Comparison of ENCODE assay signal across 8 cellular contexts in the genomic region with DNA sequence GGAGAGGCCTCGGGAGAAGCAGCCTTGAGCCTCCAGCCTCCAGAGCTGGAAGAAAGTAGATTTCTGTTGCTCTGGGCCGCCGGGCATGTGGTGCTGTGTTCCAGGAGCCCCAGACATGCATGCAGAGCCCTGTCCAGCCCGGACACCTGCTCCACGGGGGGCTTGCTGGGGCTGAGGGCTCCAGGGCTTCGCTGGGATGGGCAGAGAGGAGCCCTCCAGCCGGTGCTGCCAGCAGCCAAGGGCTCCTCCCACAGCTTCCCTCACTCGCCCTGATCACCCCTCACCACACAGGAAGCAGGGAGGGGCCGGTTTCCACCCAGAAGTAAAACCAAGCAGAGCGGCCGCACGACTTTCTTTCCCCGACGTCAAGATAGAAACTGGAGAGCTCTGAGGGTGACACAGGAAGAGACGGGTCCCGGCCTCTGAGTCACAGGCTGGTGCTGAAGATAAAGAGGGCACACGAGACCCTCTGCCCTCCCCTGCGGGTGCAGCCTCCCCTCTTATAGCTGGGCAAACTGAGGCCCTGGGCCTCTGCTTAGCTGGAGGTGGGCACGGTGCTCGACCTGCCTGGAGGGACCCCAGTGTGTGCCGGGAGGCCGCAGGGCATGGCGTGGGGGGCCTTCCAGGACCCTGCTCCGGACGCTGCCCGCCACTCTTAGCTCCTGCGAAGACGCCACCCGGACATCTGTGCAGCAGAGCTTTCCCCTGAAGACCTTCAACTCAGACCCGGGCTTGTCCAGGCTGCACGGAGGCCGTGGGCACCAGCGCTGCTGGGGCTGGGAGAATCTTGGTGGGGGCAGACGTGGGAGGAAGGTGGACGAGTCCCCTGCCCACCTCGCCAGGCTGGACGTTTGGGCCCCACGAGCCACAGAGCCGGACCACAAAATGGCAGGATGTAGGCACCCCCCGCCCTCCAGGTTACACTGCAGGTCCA. TPM values are rescaled to one million over a fixed set of nuclear protein-coding genes. Genes with fewer than 3 reads are reported as not detected.
DNase-seq lines count a peak whose midpoint lies in the region; ATAC-seq and TF ChIP-seq lines count a peak whose summit lies in the region.

No MANE protein-coding gene starts in this region.

- no peak overlapping the region for H2BK5ac ChIP-seq in trophoblast cell (ENCODE audit: low read depth, low read length, poor library complexity)

- peak; percentile 69 for ATAC-seq in activated CD8-positive, alpha-beta T cell treated with anti-CD3 and anti-CD28 coated beads for 36 hours

- no peak overlapping the region for H3K9ac ChIP-seq in trophoblast cell (ENCODE audit: low read length)

- H3K4me2 ChIP-seq in trophoblast cell (ENCODE audit: low read length): no peak overlapping the region

- H3K4me1 ChIP-seq in esophagus muscularis mucosa (peaks cover 13 to 61% (median 48%) of the 10 kb centered on the region in 4 donors), trophoblast cell (ENCODE audit: control insufficient read depth in 1 of 2, insufficient read depth in 2 of 2, low read length in 2 of 2) (peaks cover 2 to 6% of the 10 kb centered on the region in 2 experiments), urinary bladder (ENCODE audit: insufficient read depth) (no peaks in the 10 kb centered on the region)

- H4K12ac ChIP-seq in trophoblast cell (ENCODE audit: low read depth, low read length): no peak overlapping the region

- 57% methylated on average over 28 of the region's 40 CpGs for WGBS in esophagus muscularis mucosa
- no CpG with 5 or more reads among the region's 40 CpGs for WGBS in trophoblast cell (ENCODE audit: extremely low coverage, insufficient coverage, insufficient read length)
- 60% methylated on average over 40 of the region's 40 CpGs for WGBS in urinary bladder

- peak overlapping the region; percentile 7 for H4K91ac ChIP-seq in trophoblast cell (ENCODE audit: low read depth, low read length)

- H2BK12ac ChIP-seq in trophoblast cell (ENCODE audit: low read length): no peak overlapping the region

- H4K8ac ChIP-seq in trophoblast cell (ENCODE audit: low read depth, low read length): no peak overlapping the region

- peak overlapping the region; percentile 77 for H3K4me3 Mint-ChIP-seq in activated CD8-positive, alpha-beta T cell treated with anti-CD3 and anti-CD28 coated beads for 36 hours

- no peak overlapping the region for H3K18ac ChIP-seq in trophoblast cell (ENCODE audit: low read length)

- H3K79me1 ChIP-seq in trophoblast cell (ENCODE audit: low read length): no peaks in the 10 kb centered on the region

- no peak overlapping the region for H3K14ac ChIP-seq in trophoblast cell (ENCODE audit: low read length)

- no peak overlapping the region for H2AK5ac ChIP-seq in trophoblast cell (ENCODE audit: low read length)

- H3K27ac ChIP-seq in esophagus muscularis mucosa (replicated peaks in 1 of 4): peak overlapping the region; percentile 39 to 63 (median 50)
- no peak overlapping the region for H3K27ac ChIP-seq in trophoblast cell (ENCODE audit: low read depth, low read length)
- H3K27ac ChIP-seq in urinary bladder (ENCODE audit: low read depth): peak overlapping the region; percentile 11

- H3K27ac Mint-ChIP-seq in activated CD8-positive, alpha-beta T cell treated with anti-CD3 and anti-CD28 coated beads for 36 hours: peak overlapping the region; percentile 97

- TF ChIP-seq POLR2A in esophagus muscularis mucosa (IDR thresholded peaks at IDR 0.05; ENCODE audit: low read depth): no peak

- H3K36me3 ChIP-seq in esophagus muscularis mucosa: peaks cover 0 to 38% (median 11%) of the 10 kb centered on the region in 4 donors
- H3K36me3 ChIP-seq in trophoblast cell (ENCODE audit: control insufficient read depth in 1 of 2, insufficient read depth in 2 of 2, low read length in 2 of 2): no peaks in the 10 kb centered on the region
- no peaks in the 10 kb centered on the region for H3K36me3 ChIP-seq in urinary bladder (ENCODE audit: insufficient read depth)

- intact Hi-C loops in activated CD8-positive, alpha-beta T cell treated with anti-CD3 and anti-CD28 coated beads for 36 hours (cut with micrococcal nuclease): no loop called here
- intact Hi-C loops in esophagus muscularis mucosa (cut with DNase I): no loop called here

- H3K27me3 ChIP-seq in esophagus muscularis mucosa: no peaks in the 10 kb centered on the region
- no peaks in the 10 kb centered on the region for H3K27me3 ChIP-seq in trophoblast cell (ENCODE audit: insufficient read depth, low read length)

- H3K36me3 Mint-ChIP-seq in activated CD8-positive, alpha-beta T cell treated with anti-CD3 and anti-CD28 coated beads for 36 hours (ENCODE audit: low read depth): peaks cover 7% of the 10 kb centered on the region

- no peak overlapping the region for H2BK120ac ChIP-seq in trophoblast cell (ENCODE audit: insufficient read depth, low read length, poor library complexity)

- no peaks in the 10 kb centered on the region for H3K27me3 Mint-ChIP-seq in activated CD8-positive, alpha-beta T cell treated with anti-CD3 and anti-CD28 coated beads for 36 hours

- CTCF ChIA-PET in activated CD8-positive, alpha-beta T cell treated with anti-CD3 and anti-CD28 coated beads for 36 hours (lab: Charles Lee): interaction anchor here (0.8 to 1.6 kb wide), 4 partner anchors 14 to 247 kb away, joined by 3 to 10 read pairs (median 4); no protein-coding TSS in a partner anchor

- TF ChIP-seq CTCF in GM13976 (IDR thresholded peaks at IDR 0.05; ENCODE audit: borderline replicate concordance, control extremely low read depth, extremely low read depth, insufficient read depth, missing control alignments): no peak
- no peak for TF ChIP-seq CTCF in activated CD8-positive, alpha-beta T cell treated with anti-CD3 and anti-CD28 coated beads for 36 hours (IDR thresholded peaks at IDR 0.05)
- no peak for TF ChIP-seq CTCF in esophagus muscularis mucosa (IDR thresholded peaks at IDR 0.05)

- H3K23ac ChIP-seq in trophoblast cell (ENCODE audit: low read length): no peak overlapping the region

- DNase-seq in GM13976 (ENCODE audit: low spot score) (peak; percentile 91), H4 (ENCODE audit: low spot score) (peak; percentile 96), NAMALWA (ENCODE audit: low spot score) (peak; percentile 89), esophagus muscularis mucosa (ENCODE audit: extremely low spot score) (peak; percentile 94), trophoblast cell (peak in 1 of 2 donors; percentile 48), dedifferentiated amniotic fluid mesenchymal stem cell (ENCODE audit: extremely low spot score) (no peak)
- DNase-seq in activated CD8-positive, alpha-beta T cell treated with anti-CD3 and anti-CD28 coated beads for 36 hours: peak; percentile 99

- no peak for TF ChIP-seq EP300 in esophagus muscularis mucosa (IDR thresholded peaks at IDR 0.05)

- H3K4me3 ChIP-seq in esophagus muscularis mucosa: peak overlapping the region; percentile 10 to 20 (median 18)
- no peak overlapping the region for H3K4me3 ChIP-seq in trophoblast cell (ENCODE audit: low read depth, low read length)
- no peak overlapping the region for H3K4me3 ChIP-seq in urinary bladder (ENCODE audit: low read depth, low read length)

- peak overlapping the region; percentile 8 for H2AFZ ChIP-seq in trophoblast cell (ENCODE audit: insufficient read depth, low read length, poor library complexity)

- no peak overlapping the region for H3K4ac ChIP-seq in trophoblast cell (ENCODE audit: low read depth, low read length)

- H3K4me1 Mint-ChIP-seq in activated CD8-positive, alpha-beta T cell treated with anti-CD3 and anti-CD28 coated beads for 36 hours (ENCODE audit: low read depth): peaks cover 58% of the 10 kb centered on the region

- POLR2A ChIA-PET in activated CD8-positive, alpha-beta T cell treated with anti-CD3 and anti-CD28 coated beads for 36 hours (lab: Charles Lee): interaction anchor here (0.7 to 3.0 kb wide), 9 partner anchors 9 to 69 kb away, joined by 3 to 12 read pairs (median 6); partner anchors contain the start of gene COX19

- no peaks in the 10 kb centered on the region for H3K9me3 ChIP-seq in esophagus muscularis mucosa
- H3K9me3 ChIP-seq in trophoblast cell (ENCODE audit: insufficient read depth, low read depth, low read length): no peaks in the 10 kb centered on the region

- in situ Hi-C loops in GM13976 (cut with MboI; ENCODE audit: low sequenced_read_pairs, unreplicated experiment): no loop called here

- H3K79me2 ChIP-seq in trophoblast cell (ENCODE audit: control insufficient read depth, insufficient read depth, low read length, poor library complexity): no peaks in the 10 kb centered on the region

- H3K9me3 Mint-ChIP-seq in activated CD8-positive, alpha-beta T cell treated with anti-CD3 and anti-CD28 coated beads for 36 hours: no peaks in the 10 kb centered on the region

RNA-seq across cellular contexts. Expression of gene ADAP1, which starts 31.1 kb away (rescaled TPM):
- 0.82 and 1.4 TPM in 2 replicates for total RNA-seq in H4 (2014; rRNA removed; shearing (Covaris generic))
- 10 to 100 TPM; 34.6 to 40.9 TPM for total RNA-seq in activated CD8-positive, alpha-beta T cell treated with anti-CD3 and anti-CD28 coated beads for 36 hours
- 10 to 100 TPM; 41.9 to 94.2 (median 78.3) TPM for total RNA-seq in esophagus muscularis mucosa
- 1.0 and 1.4 TPM in 2 replicates for polyA plus RNA-seq in trophoblast cell (2013)
- 11.7 TPM for total RNA-seq in urinary bladder
- 13.7 TPM for polyA plus RNA-seq in urinary bladder

RNA-seq across cellular contexts. Expression of gene GET4, which starts 47.0 kb away (rescaled TPM):
- total RNA-seq in H4 (2014; rRNA removed; shearing (Covaris generic)): 42.0 and 50.6 TPM in 2 replicates
- 10 to 100 TPM; 20.6 to 31.9 TPM for total RNA-seq in activated CD8-positive, alpha-beta T cell treated with anti-CD3 and anti-CD28 coated beads for 36 hours
- 10 to 100 TPM; 24.7 to 41.3 (median 35.2) TPM for total RNA-seq in esophagus muscularis mucosa
- 81.6 and 84.3 TPM in 2 replicates for polyA plus RNA-seq in trophoblast cell (2013)
- 11.6 TPM for total RNA-seq in urinary bladder
- polyA plus RNA-seq in urinary bladder: 42.4 TPM

RNA-seq across cellular contexts. Expression of gene COX19, which starts 52.0 kb away (rescaled TPM):
- total RNA-seq in H4 (2014; rRNA removed; shearing (Covaris generic)): 8.3 and 10.2 TPM in 2 replicates
- 10 to 100 TPM; 15.5 to 18.0 TPM for total RNA-seq in activated CD8-positive, alpha-beta T cell treated with anti-CD3 and anti-CD28 coated beads for 36 hours
- total RNA-seq in esophagus muscularis mucosa: 10 to 100 TPM in 2 of 4 donors, 1 to 10 TPM in 2; 6.3 to 13.3 (median 9.7) TPM
- polyA plus RNA-seq in trophoblast cell (2013): 8.3 and 8.4 TPM in 2 replicates
- total RNA-seq in urinary bladder: 24.0 TPM
- polyA plus RNA-seq in urinary bladder: 6.5 TPM

RNA-seq across cellular contexts. Expression of gene CYP2W1, which starts 59.6 kb away (rescaled TPM):
- not detected in 2 replicates for total RNA-seq in H4 (2014; rRNA removed; shearing (Covaris generic))
- total RNA-seq in activated CD8-positive, alpha-beta T cell treated with anti-CD3 and anti-CD28 coated beads for 36 hours: not detected
- total RNA-seq in esophagus muscularis mucosa (under 1 TPM in 2 of 4 donors, not detected in 2; 0.23 to 0.66 TPM), urinary bladder (7.5 TPM)
- polyA plus RNA-seq in trophoblast cell (2013): 0.01 TPM in 1 of 2 replicates, not detected in the other
- polyA plus RNA-seq in urinary bladder: 0.22 TPM

Comparison
In these comparisons a context has a peak if more than half of its experiments do, and no peak if none do; other contexts are left out.
1. H3K4me3 ChIP-seq: peak in esophagus muscularis mucosa (4 of 4); none in trophoblast cell (single experiment) and urinary bladder (single experiment).